ENCODE assay signal across 1 cellular context in genomic region chr1:64013395-64013794, GRCh38.
TF ChIP-seq lines count a peak whose summit lies in the region.

No MANE protein-coding gene starts in this region.

TF ChIP-seq in H1, 55 proteins besides CTCF, POLR2A, EP300 and RAD21:
- TF ChIP-seq USF2 (IDR thresholded peaks at IDR 0.05; ENCODE audit: low read length) (no peak), BCL11A (IDR thresholded peaks at IDR 0.05; ENCODE audit: low read depth in 2 of 2, low read length in 2 of 2) (no peak), KDM4A (IDR thresholded peaks at IDR 0.05; ENCODE audit: low read depth, low read length, severe bottlenecking) (no peak), HDAC6 (IDR thresholded peaks at IDR 0.05; ENCODE audit: low read depth, low read length) (no peak), JUND (IDR thresholded peaks at IDR 0.05; ENCODE audit: low read length) (no peak), CBX8 (IDR thresholded peaks at IDR 0.05; ENCODE audit: borderline replicate concordance, low read depth, low read length) (no peak)
